ENCODE assay signal across 27 cellular contexts in genomic region chr9:76466299-76466605, GRCh38. TPM values are rescaled to one million over a fixed set of nuclear protein-coding genes. Genes with fewer than 3 reads are reported as not detected.
DNase-seq lines count a peak whose midpoint lies in the region; ATAC-seq and TF ChIP-seq lines count a peak whose summit lies in the region.
"Had no signal": no experiment of that assay in that cellular context is flagged by ENCODE, and none has a peak within 500 bp of the region (broad histone marks: within the 10 kb centered on the region; RNA-seq: fewer than 3 reads in every experiment).

No MANE protein-coding gene starts in this region.

- no peak for TF ChIP-seq POLR2A in breast epithelium (IDR thresholded peaks at IDR 0.05)
- TF ChIP-seq POLR2A in uterus (IDR thresholded peaks at IDR 0.05), result no peak

- H3K36me3 ChIP-seq in breast epithelium, result no peaks in the 10 kb centered on the region
- no peaks in the 10 kb centered on the region for H3K36me3 ChIP-seq in uterus

- H3K4me1 ChIP-seq in breast epithelium (no peaks in the 10 kb centered on the region), uterus (no peaks in the 10 kb centered on the region)

- H3K27me3 ChIP-seq in breast epithelium (no peaks in the 10 kb centered on the region), uterus (no peaks in the 10 kb centered on the region)

- H3K27me3 Mint-ChIP-seq in MCF 10A (ENCODE audit: insufficient read depth, unreplicated experiment), result no peaks in the 10 kb centered on the region
- H3K27me3 Mint-ChIP-seq in central memory CD8-positive, alpha-beta T cell, result no peaks in the 10 kb centered on the region
- H3K27me3 Mint-ChIP-seq in natural killer cell treated with Interleukin-12 subunit alpha and Interleukin-12 subunit beta and Interleukin-15 and Interleukin-18, amount 100 ng/mL, for 72 hours, result no peaks in the 10 kb centered on the region
- H3K27me3 Mint-ChIP-seq: CD4-positive, alpha-beta memory T cell had no signal

- H3K4me3 ChIP-seq in breast epithelium (no peak overlapping the region), uterus (no peak overlapping the region)
- H3K4me3 ChIP-seq: BLaER1 treated with 17β-estradiol and CSF1 and Interleukin-3, amounts not matched to agents 10 nM and 100 nM; GM23338; SK-N-MC had no signal

- POLR2A ChIA-PET in MCF 10A (lab: Yijun Ruan, JAX), result no interaction called here

- H3K36me3 Mint-ChIP-seq in MCF 10A (ENCODE audit: insufficient read depth, unreplicated experiment), result peaks cover 14% of the 10 kb centered on the region
- H3K36me3 Mint-ChIP-seq in central memory CD8-positive, alpha-beta T cell (ENCODE audit: insufficient read depth), result peaks cover 1% of the 10 kb centered on the region
- no peaks in the 10 kb centered on the region for H3K36me3 Mint-ChIP-seq in natural killer cell treated with Interleukin-12 subunit alpha and Interleukin-12 subunit beta and Interleukin-15 and Interleukin-18, amount 100 ng/mL, for 72 hours

- H3K27ac Mint-ChIP-seq in MCF 10A (ENCODE audit: low read depth, unreplicated experiment), result peak overlapping the region; percentile 21
- H3K27ac Mint-ChIP-seq in central memory CD8-positive, alpha-beta T cell (ENCODE audit: low read depth), result peak overlapping the region; percentile 6
- H3K27ac Mint-ChIP-seq in natural killer cell treated with Interleukin-12 subunit alpha and Interleukin-12 subunit beta and Interleukin-15 and Interleukin-18, amount 100 ng/mL, for 72 hours, result peak overlapping the region; percentile 30 to 57
- H3K27ac Mint-ChIP-seq: GM23338 had no signal

- ATAC-seq in central memory CD8-positive, alpha-beta T cell (replicated peaks; ENCODE audit: extremely low read depth, poor library complexity, severe bottlenecking), result no peak
- ATAC-seq in natural killer cell treated with Interleukin-12 subunit alpha and Interleukin-12 subunit beta and Interleukin-15 and Interleukin-18, amount 100 ng/mL, for 72 hours, result peak in 1 of 2 donors; percentile 50
- no peak for ATAC-seq in HG02885 (IDR thresholded peaks at IDR 0.05; ENCODE audit: poor library complexity, unreplicated experiment)
- ATAC-seq: GM23338 had no signal

- no peaks in the 10 kb centered on the region for H3K9me3 Mint-ChIP-seq in MCF 10A (ENCODE audit: unreplicated experiment)
- H3K9me3 Mint-ChIP-seq in central memory CD8-positive, alpha-beta T cell, result no peaks in the 10 kb centered on the region
- no peaks in the 10 kb centered on the region for H3K9me3 Mint-ChIP-seq in natural killer cell treated with Interleukin-12 subunit alpha and Interleukin-12 subunit beta and Interleukin-15 and Interleukin-18, amount 100 ng/mL, for 72 hours
- H3K9me3 Mint-ChIP-seq: CD4-positive, alpha-beta memory T cell; GM23338; H9 had no signal

- H3K4me3 Mint-ChIP-seq in MCF 10A (ENCODE audit: unreplicated experiment), result no peak overlapping the region
- no peak overlapping the region for H3K4me3 Mint-ChIP-seq in central memory CD8-positive, alpha-beta T cell
- peak overlapping the region; percentile 36 for H3K4me3 Mint-ChIP-seq in natural killer cell treated with Interleukin-12 subunit alpha and Interleukin-12 subunit beta and Interleukin-15 and Interleukin-18, amount 100 ng/mL, for 72 hours
- H3K4me3 Mint-ChIP-seq: CD4-positive, alpha-beta memory T cell; GM23338; H9 had no signal

- DNase-seq in MCF 10A (ENCODE audit: unreplicated experiment) (no peak), breast epithelium (ENCODE audit: low spot score in 2 of 2) (no peak), AG08395 (ENCODE audit: low spot score) (no peak), LoVo (ENCODE audit: low spot score) (no peak), uterus (no peak)
- no peak for DNase-seq in central memory CD8-positive, alpha-beta T cell (ENCODE audit: low spot score in 2 of 2)
- DNase-seq in natural killer cell treated with Interleukin-12 subunit alpha and Interleukin-12 subunit beta and Interleukin-15 and Interleukin-18, amount 100 ng/mL, for 72 hours (ENCODE audit: low spot score), result no peak
- DNase-seq: 8988T; ACHN; CD4-positive, alpha-beta memory T cell; COR-L47; DMS53; H9; KBM-7; NCI-H1092 treated with DMSO at 0.1 percent for 48 hours; NCI-H1436; NCI-H187; NCI-H2081 treated with DMSO at 0.1 percent for 48 hours; NCI-H2171; NCI-H226; NCI-H510A; OCI-M1; SIG-M5 had no signal

- CTCF ChIA-PET in MCF 10A (lab: Yijun Ruan, JAX), result interaction anchor here (0.5 kb wide), 1 partner anchor 1805 kb away, joined by 3 read pairs; no protein-coding TSS in a partner anchor

- H3K27ac ChIP-seq in breast epithelium, result no peak overlapping the region
- H3K27ac ChIP-seq in uterus, result no peak overlapping the region
- H3K27ac ChIP-seq: BLaER1 treated with 17β-estradiol and CSF1 and Interleukin-3, amounts not matched to agents 10 nM and 100 nM; SK-N-MC had no signal

- intact Hi-C loops in MCF 10A (cut with micrococcal nuclease) (no loop called here), breast epithelium (cut with DNase I; ENCODE audit: low total_unique reads) (loop anchor here (10.0 kb wide), 1 partner anchor 1229 kb away; no protein-coding TSS in a partner anchor), uterus (cut with DNase I; ENCODE audit: low total_unique reads) (no loop called here)

- no peaks in the 10 kb centered on the region for H3K9me3 ChIP-seq in breast epithelium
- H3K9me3 ChIP-seq in uterus, result no peaks in the 10 kb centered on the region
- H3K9me3 ChIP-seq: BLaER1 treated with 17β-estradiol and CSF1 and Interleukin-3, amounts not matched to agents 10 nM and 100 nM had no signal

- no TSS peak for BruUV-seq in MCF 10A (replicated peaks; lab: Mats Ljungman, UMichigan)

- no peak for TF ChIP-seq CTCF in MCF 10A (IDR thresholded peaks at IDR 0.05; ENCODE audit: unreplicated experiment)
- TF ChIP-seq CTCF in breast epithelium (IDR thresholded peaks at IDR 0.05), result no peak
- TF ChIP-seq CTCF in uterus (IDR thresholded peaks at IDR 0.05), result no peak

- peaks cover 12% of the 10 kb centered on the region for H3K4me1 Mint-ChIP-seq in MCF 10A (ENCODE audit: insufficient read depth, unreplicated experiment)
- peaks cover 16% of the 10 kb centered on the region for H3K4me1 Mint-ChIP-seq in central memory CD8-positive, alpha-beta T cell
- H3K4me1 Mint-ChIP-seq in natural killer cell treated with Interleukin-12 subunit alpha and Interleukin-12 subunit beta and Interleukin-15 and Interleukin-18, amount 100 ng/mL, for 72 hours (ENCODE audit: low read depth in 2 of 2), result peaks cover 33 to 40% of the 10 kb centered on the region in 2 donors

RNA-seq across cellular contexts. Expression of gene GCNT1, which starts 7.3 kb away (rescaled TPM):
- total RNA-seq in MCF 10A (2022), result 11.5 and 12.4 TPM in 2 replicates
- total RNA-seq in breast epithelium, result 10 to 100 TPM in 2 of 3 donors, 1 to 10 TPM in 1; 7.9 to 16.5 (median 10.1) TPM
- 1 to 10 TPM; 8.1 to 8.4 TPM for total RNA-seq in natural killer cell treated with Interleukin-12 subunit alpha and Interleukin-12 subunit beta and Interleukin-15 and Interleukin-18, amount 100 ng/mL, for 72 hours
- total RNA-seq in uterus, result 10 to 100 TPM in 2 of 4 donors, 1 to 10 TPM in 2; 1.8 to 30.7 (median 8.9) TPM
